9 cellular contexts compared by ENCODE assay signal in the genomic region with DNA sequence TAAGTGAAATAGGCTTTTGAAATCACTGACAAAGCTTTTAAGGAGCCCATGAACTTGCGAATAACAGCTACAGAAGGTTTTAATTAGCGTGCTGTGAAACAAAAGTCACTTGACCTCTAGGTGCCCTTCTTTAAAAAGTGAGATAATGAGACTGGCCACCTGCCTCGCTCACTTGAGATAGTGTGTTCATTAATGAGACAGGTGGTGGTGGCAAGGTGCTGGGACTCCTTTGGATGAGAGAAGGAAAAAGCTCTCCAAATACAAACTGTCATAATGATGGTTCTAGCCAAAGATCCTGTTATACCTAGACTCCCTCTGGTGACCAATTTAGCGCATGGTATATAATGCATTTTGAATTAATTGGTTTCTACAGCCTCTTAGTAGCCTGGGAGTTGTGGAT. TPM values are rescaled to one million over a fixed set of nuclear protein-coding genes. Genes with fewer than 3 reads are reported as not detected.
DNase-seq lines count a peak whose midpoint lies in the region; ATAC-seq, FAIRE-seq and TF ChIP-seq lines count a peak whose summit lies in the region.
"Had no signal": no experiment of that assay in that cellular context is flagged by ENCODE, and none has a peak within 500 bp of the region (broad histone marks: within the 10 kb centered on the region; RNA-seq: fewer than 3 reads in every experiment).

No MANE protein-coding gene starts in this region.

- H3K36me3 Mint-ChIP-seq in natural killer cell = no peaks in the 10 kb centered on the region
- H3K36me3 Mint-ChIP-seq: activated naive CD8-positive, alpha-beta T cell treated with anti-CD3 and anti-CD28 coated beads, Interleukin-2, amount 10 ng/mL, durations not matched to agents 7 days and 5 days had no signal

- H3K27ac Mint-ChIP-seq in natural killer cell = no peak overlapping the region
- H3K27ac Mint-ChIP-seq: activated naive CD8-positive, alpha-beta T cell treated with anti-CD3 and anti-CD28 coated beads, Interleukin-2, amount 10 ng/mL, durations not matched to agents 7 days and 5 days had no signal

- ATAC-seq in GM19328 (IDR thresholded peaks at IDR 0.05; ENCODE audit: unreplicated experiment) (no peak), HG02970 (IDR thresholded peaks at IDR 0.05; ENCODE audit: low FRiP score, unreplicated experiment) (no peak), natural killer cell (no peak)

- H3K4me3 ChIP-seq in fibroblast of mammary gland (ENCODE audit: control insufficient read depth, low read depth, low read length) (no peak overlapping the region), kidney (ENCODE audit: low read length in 2 of 2) (no peak overlapping the region)

- no peaks in the 10 kb centered on the region for H3K36me3 ChIP-seq in kidney (ENCODE audit: control insufficient read depth in 1 of 2, insufficient read depth in 2 of 2, low read length in 2 of 2)

- intact Hi-C loops in natural killer cell (cut with micrococcal nuclease) = no loop called here
- intact Hi-C loops in kidney (cut with DNase I) = loop anchor here (5.0 to 10.0 kb wide), 2 partner anchors 108 to 450 kb away; no protein-coding TSS in a partner anchor

- H3K27me3 Mint-ChIP-seq in natural killer cell (ENCODE audit: low read depth in 2 of 2) = peaks cover 6 to 12% of the 10 kb centered on the region in 2 donors

- no peak overlapping the region for H3K4me3 Mint-ChIP-seq in natural killer cell
- H3K4me3 Mint-ChIP-seq: activated naive CD8-positive, alpha-beta T cell treated with anti-CD3 and anti-CD28 coated beads, Interleukin-2, amount 10 ng/mL, durations not matched to agents 7 days and 5 days had no signal

- H3K9me3 ChIP-seq in kidney (ENCODE audit: control insufficient read depth in 1 of 2, low read length in 2 of 2) = no peaks in the 10 kb centered on the region

- TF ChIP-seq CTCF in 22Rv1 (IDR thresholded peaks at IDR 0.05) = peak; percentile 37
- TF ChIP-seq CTCF in fibroblast of mammary gland (conservative IDR thresholded peaks at IDR 0.05; ENCODE audit: control insufficient read depth, insufficient read depth, low read depth, low read length) = peak; percentile 34
- no peak for TF ChIP-seq CTCF in natural killer cell (IDR thresholded peaks at IDR 0.05)
- no peak for TF ChIP-seq CTCF in kidney (IDR thresholded peaks at IDR 0.05; ENCODE audit: borderline replicate concordance, extremely low read depth, insufficient read depth)

- H3K9me3 Mint-ChIP-seq in natural killer cell = no peaks in the 10 kb centered on the region
- H3K9me3 Mint-ChIP-seq: activated naive CD8-positive, alpha-beta T cell treated with anti-CD3 and anti-CD28 coated beads, Interleukin-2, amount 10 ng/mL, durations not matched to agents 7 days and 5 days had no signal

- no peaks in the 10 kb centered on the region for H3K4me1 ChIP-seq in kidney (ENCODE audit: control insufficient read depth in 1 of 2, insufficient read depth in 1 of 2, low read depth in 1 of 2, low read length in 2 of 2)

- peak; percentile 52 for DNase-seq in HuH-7 (ENCODE audit: low spot score)
- peak; percentile 71 for DNase-seq in NCI-H774 (lab: John Stamatoyannopoulos, UW)
- peak; percentile 23 for DNase-seq in fibroblast of mammary gland (ENCODE audit: low read depth)
- DNase-seq in natural killer cell = no peak
- no peak for DNase-seq in kidney
- DNase-seq: activated naive CD8-positive, alpha-beta T cell treated with anti-CD3 and anti-CD28 coated beads, Interleukin-2, amount 10 ng/mL, durations not matched to agents 7 days and 5 days had no signal

- no peaks in the 10 kb centered on the region for H3K4me1 Mint-ChIP-seq in natural killer cell
- H3K4me1 Mint-ChIP-seq: activated naive CD8-positive, alpha-beta T cell treated with anti-CD3 and anti-CD28 coated beads, Interleukin-2, amount 10 ng/mL, durations not matched to agents 7 days and 5 days had no signal

- no peak for FAIRE-seq in kidney (lab: Jason Lieb, UNC)

- no peak overlapping the region for H3K27ac ChIP-seq in 22Rv1
- H3K27ac ChIP-seq in kidney (ENCODE audit: low read depth in 2 of 2, low read length in 2 of 2) = no peak overlapping the region

- no peak overlapping the region for H3K9ac ChIP-seq in kidney (ENCODE audit: low read length in 2 of 2)

RNA-seq across cellular contexts. Expression of gene IREB2, which starts 22.7 kb away (rescaled TPM):
- total RNA-seq in natural killer cell = 100 to 1,000 TPM in 1 of 3 donors, 10 to 100 TPM in 2; 84.9 to 121 (median 99.0) TPM
- total RNA-seq in kidney = 48.7 TPM
- polyA plus RNA-seq in kidney (ENCODE audit: insufficient read depth, low read depth, low replicate concordance) = 8.3 TPM

Comparison
In these comparisons a context has a peak if more than half of its experiments do, and no peak if none do; other contexts are left out.
1. CTCF ChIP-seq: peak in 22Rv1 (single experiment) and fibroblast of mammary gland (single experiment); none in natural killer cell (single experiment) and kidney (single experiment).
2. DNase-seq: peak in HuH-7 (single experiment), NCI-H774 (single experiment) and fibroblast of mammary gland (single experiment); none in natural killer cell (single experiment) and kidney (single experiment).